27 cellular contexts compared by ENCODE assay signal in the genomic region with DNA sequence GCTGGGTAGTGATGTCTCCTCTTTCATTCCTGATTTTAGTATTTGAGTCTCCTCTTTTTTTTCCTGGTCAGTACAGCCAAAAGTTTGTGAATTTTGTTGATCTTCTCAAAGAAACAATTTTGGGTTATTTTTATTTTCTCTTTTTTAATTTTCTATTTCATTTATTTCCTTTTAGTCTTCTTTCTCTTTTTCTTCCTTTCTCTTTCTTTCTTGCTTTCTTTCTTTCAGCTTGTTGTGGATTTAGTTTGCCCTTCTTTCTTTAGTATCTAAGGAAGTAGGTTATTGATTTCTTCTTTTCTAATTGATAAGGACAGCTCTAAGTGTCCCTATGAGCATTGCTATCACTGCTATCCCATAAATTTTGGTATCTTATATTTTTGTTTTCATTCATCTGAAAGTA.
"Had no signal": no experiment of that assay in that cellular context is flagged by ENCODE, and none has a peak within 500 bp of the region (broad histone marks: within the 10 kb centered on the region; RNA-seq: fewer than 3 reads in every experiment).

No MANE protein-coding gene starts in this region.

- H3K36me3 ChIP-seq: stomach, suprapubic skin, thoracic aorta, thyroid gland, tibial artery, tibial nerve, transverse colon, upper lobe of left lung, upper lobe of right lung, uterus, vagina had no signal

- H3K9me3 ChIP-seq: stomach, suprapubic skin, testis, thoracic aorta, thyroid gland, tibial artery, tibial nerve, transverse colon, upper lobe of left lung, upper lobe of right lung, uterus, vagina had no signal

- ATAC-seq: stimulated activated effector memory CD8-positive, alpha-beta T cell treated with anti-CD3 and anti-CD28 coated beads, Interleukin-12 subunit alpha, Interleukin-12 subunit beta, amount 100 ng/mL, for 72 hours; stimulated activated memory B cell treated with anti-CD40 and anti-IgM and Interleukin-4, amounts not matched to agents 10 μg/mL and 1 μg/mL and 100 μg/mL, for 72 hours; stimulated activated naive B cell treated with anti-CD40 and anti-IgM and Interleukin-4, amounts not matched to agents 10 μg/mL and 1 μg/mL and 100 μg/mL, for 72 hours; stimulated activated naive CD8-positive, alpha-beta T cell treated with anti-CD3 and anti-CD28 coated beads, Interleukin-15, amount 100 ng/mL, for 72 hours; stimulated activated naive CD8-positive, alpha-beta T cell treated with anti-CD3 and anti-CD28 coated beads, Interleukin-15, Interleukin-2, amounts not matched to agents 100 U/mL and 50 U/mL, for 24 hours; upper lobe of right lung had no signal

- H3K27me3 ChIP-seq: stomach, suprapubic skin, testis, thyroid gland, tibial artery, tibial nerve, upper lobe of left lung, upper lobe of right lung, uterus, vagina had no signal

- H3K4me1 ChIP-seq: stomach, suprapubic skin, testis, thyroid gland, tibial artery, tibial nerve, transverse colon, upper lobe of left lung, upper lobe of right lung, uterus, vagina had no signal

- H3K27ac ChIP-seq: stomach, suprapubic skin, thoracic aorta, tibial artery, tibial nerve, transverse colon, upper lobe of left lung, upper lobe of right lung, uterus, vagina had no signal

- H3K4me3 ChIP-seq: stomach, suprapubic skin, testis, thoracic aorta, thyroid gland, tibial artery, tibial nerve, transverse colon, upper lobe of left lung, upper lobe of right lung, uterus, vagina had no signal

- FAIRE-seq: urothelium cell line had no signal

- DNase-seq: stimulated activated CD4-positive, alpha-beta T cell treated with anti-CD3 and anti-CD28 coated beads, Interleukin-2, amount 100 ng/mL, for 48 hours; stimulated activated CD4-positive, alpha-beta T cell treated with anti-CD3 and anti-CD28 coated beads, Interleukin-4, amount 100 ng/mL, for 1 hour; stimulated activated CD4-positive, alpha-beta T cell treated with anti-CD3 and anti-CD28 coated beads, Interleukin-4, amount 100 ng/mL, for 24 hours; stimulated activated CD4-positive, alpha-beta T cell treated with anti-CD3 and anti-CD28 coated beads, Interleukin-4, amount 100 ng/mL, for 4 hours; stimulated activated CD8-positive, alpha-beta memory T cell treated with anti-CD3 and anti-CD28 coated beads, Interleukin-4, amount 100 ng/mL, for 48 hours; stimulated activated naive B cell treated with anti-CD40 and anti-IgM and Interleukin-4, amounts not matched to agents 10 μg/mL and 1 μg/mL and 100 μg/mL, for 72 hours; stimulated activated naive CD4-positive, alpha-beta T cell; stimulated activated naive CD4-positive, alpha-beta T cell treated with Interleukin-2 at 50 U/mL for 16 hours; stimulated activated naive CD8-positive, alpha-beta T cell treated with anti-CD3 and anti-CD28 coated beads, Interleukin-15, amount 100 ng/mL, for 72 hours; stimulated activated naive CD8-positive, alpha-beta T cell treated with anti-CD3 and anti-CD28 coated beads, Interleukin-15, Interleukin-2, amounts not matched to agents 100 U/mL and 50 U/mL, for 24 hours; substantia nigra; tibial artery; transverse colon; trophoblast cell; upper lobe of left lung; upper lobe of right lung; uterus had no signal
